1 cellular context compared by ENCODE assay signal in the genomic region with DNA sequence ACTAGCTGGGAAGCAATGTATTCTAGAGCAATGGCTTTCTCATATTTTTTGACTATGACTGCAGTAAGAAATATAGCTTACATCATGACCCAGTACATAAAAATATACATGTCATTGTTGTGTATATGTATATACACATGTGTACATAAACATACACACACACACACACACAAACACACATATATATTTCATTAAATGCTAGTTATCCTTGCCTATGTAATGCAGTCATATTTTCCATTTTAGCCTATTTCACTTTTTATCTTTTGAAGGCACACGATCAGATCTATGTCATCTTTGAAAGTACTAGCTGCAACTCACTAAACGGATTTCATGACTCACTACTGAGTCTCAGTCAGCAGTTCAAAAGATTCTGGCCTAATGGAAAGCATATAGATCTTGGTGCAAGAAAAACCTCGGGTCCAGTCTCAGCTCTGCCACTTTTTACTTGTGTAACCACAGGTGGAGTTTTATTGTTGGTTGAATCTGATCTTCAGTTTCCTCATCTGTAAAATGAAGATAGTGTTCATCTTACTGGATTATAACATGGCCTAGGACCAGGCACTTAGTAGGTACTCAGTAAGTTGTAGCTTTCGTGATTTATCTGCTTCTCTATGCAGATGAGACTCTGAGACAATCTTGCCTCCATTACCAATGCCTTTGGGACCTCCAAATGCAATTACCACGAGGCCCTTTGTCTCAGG.
TF ChIP-seq lines count a peak whose summit lies in the region.

No MANE protein-coding gene starts in this region.

TF ChIP-seq in GM12878, 131 proteins besides CTCF, POLR2A, EP300 and RAD21 (continued from another document):
- TF ChIP-seq ZNF274 (IDR thresholded peaks at IDR 0.05; ENCODE audit: insufficient read depth, insufficient read length): no peak
